Comparison of ENCODE assay signal across 8 cellular contexts in genomic region chr16:89289428-89290395, GRCh38.
DNase-seq lines count a peak whose midpoint lies in the region; ATAC-seq and TF ChIP-seq lines count a peak whose summit lies in the region.

No MANE protein-coding gene starts in this region.

- H3K36me3 ChIP-seq in ascending aorta, result peaks cover 45 to 48% of the 10 kb centered on the region in 2 donors

- intact Hi-C loops in ascending aorta (cut with DNase I), result no loop called here

- H3K4me1 ChIP-seq in ascending aorta, result no peaks in the 10 kb centered on the region

- H3K27me3 ChIP-seq in ascending aorta, result no peaks in the 10 kb centered on the region

- no peaks in the 10 kb centered on the region for H3K9me3 ChIP-seq in ascending aorta

- no peak for ATAC-seq in HG02571 (IDR thresholded peaks at IDR 0.05; ENCODE audit: unreplicated experiment)
- ATAC-seq in GM18867 (IDR thresholded peaks at IDR 0.05; ENCODE audit: unreplicated experiment), result no peak

- no peak overlapping the region for H3K4me3 ChIP-seq in Jurkat, Clone E6-1 (ENCODE audit: low read length)
- H3K4me3 ChIP-seq in ascending aorta, result no peak overlapping the region

- DNase-seq in ELR (ENCODE audit: low read depth), result peak; percentile 80
- peak; percentile 29 for DNase-seq in Jurkat, Clone E6-1 (ENCODE audit: low read depth, low spot score)
- DNase-seq in T-helper 9 cell, result peak; percentile 63
- DNase-seq in ascending aorta (ENCODE audit: low spot score in 2 of 2), result peak in 1 of 2 donors; percentile 77
- peak in 41 of 51 donors; percentile 4 to 76 (median 45) for DNase-seq in hypothalamus (lab: John Stamatoyannopoulos, UW)
- peak; percentile 50 to 65 for DNase-seq in stimulated activated CD4-positive, alpha-beta T cell treated with anti-CD3 and anti-CD28 coated beads, Interleukin-12 subunit alpha, Interleukin-12 subunit beta, amount 100 ng/mL, for 24 hours (ENCODE audit: low read depth in 2 of 2)

- TF ChIP-seq CTCF in ascending aorta (IDR thresholded peaks at IDR 0.05), result peak; percentile 62 to 81 (median 74)

- no peak overlapping the region for H3K27ac ChIP-seq in ascending aorta
